In genomic region chr20:9203081-9203447, GRCh38 we compare ENCODE assay signal across 15 cellular contexts.
DNase-seq lines count a peak whose midpoint lies in the region; ATAC-seq and TF ChIP-seq lines count a peak whose summit lies in the region.
"Had no signal": no experiment of that assay in that cellular context is flagged by ENCODE, and none has a peak within 500 bp of the region (broad histone marks: within the 10 kb centered on the region; RNA-seq: fewer than 3 reads in every experiment).

No MANE protein-coding gene starts in this region.

- peaks cover 26% of the 10 kb centered on the region for H3K79me2 ChIP-seq in PC-3 (ENCODE audit: low read length)

- no peak overlapping the region for H3K9ac ChIP-seq in PC-3 (ENCODE audit: low read length)
- H3K9ac ChIP-seq: SK-N-SH had no signal

- DNase-seq in A172 (ENCODE audit: low spot score) (peak; percentile 44), HCEC 1CT (peak; percentile 45), PC-3 (peak; percentile 55), fibroblast of peridontal ligament (ENCODE audit: extremely low read depth) (peak; percentile 40), D341Med (ENCODE audit: low spot score) (no peak)
- DNase-seq: C1 segment of cervical spinal cord, NCI-H1417 treated with DMSO at 0.1 percent for 48 hours, NCI-H2029, NCI-H82, Right ventricle myocardium superior, SK-N-SH, T-helper 1 cell had no signal

- ATAC-seq in PC-3 (peak; percentile 19; the same call in 1 of the 2 replicates), HG03457 (IDR thresholded peaks at IDR 0.05; ENCODE audit: unreplicated experiment) (no peak), HG02642 (IDR thresholded peaks at IDR 0.05; ENCODE audit: poor library complexity, unreplicated experiment) (no peak), GM21619 (IDR thresholded peaks at IDR 0.05; ENCODE audit: unreplicated experiment) (no peak)

- H4K20me1 ChIP-seq in PC-3 (ENCODE audit: low read length), result no peaks in the 10 kb centered on the region

- no peak overlapping the region for H3K4me3 ChIP-seq in PC-3 (ENCODE audit: low read length)

- no peaks in the 10 kb centered on the region for H3K36me3 ChIP-seq in PC-3 (ENCODE audit: low read depth, low read length)

- H3K4me1 ChIP-seq in PC-3 (ENCODE audit: insufficient read depth, low read length), result peaks cover 32% of the 10 kb centered on the region

- intact Hi-C loops in PC-3 (cut with micrococcal nuclease), result no loop called here

- no peaks in the 10 kb centered on the region for H3K9me3 ChIP-seq in PC-3 (ENCODE audit: low read length)
- H3K9me3 ChIP-seq: SK-N-SH had no signal

- no peak overlapping the region for H3K27ac ChIP-seq in PC-3 (ENCODE audit: low read length)

- no peaks in the 10 kb centered on the region for H3K9me2 ChIP-seq in PC-3 (replicated peaks; ENCODE audit: low read length)
- H3K9me2 ChIP-seq: SK-N-SH had no signal

- BruUV-seq in PC-3 (replicated peaks; lab: Mats Ljungman, UMichigan), result no TSS peak

- no peaks in the 10 kb centered on the region for H3K27me3 ChIP-seq in PC-3 (ENCODE audit: low read length)

- no peaks in the 10 kb centered on the region for H3F3A ChIP-seq in PC-3 (ENCODE audit: low read length, unreplicated experiment)

- H2AFZ ChIP-seq in PC-3 (ENCODE audit: low read length), result no peak overlapping the region

- 0 out of 2 replicates have a peak overlapping the region, but pooled peaks have one; percentile 10 for H3K4me2 ChIP-seq in PC-3 (ENCODE audit: low read length)
- H3K4me2 ChIP-seq: SK-N-SH had no signal

- CTCF ChIA-PET in PC-3 (lab: Charles Lee), result interaction anchor here (0.6 kb wide), 1 partner anchor 129 kb away, joined by 3 read pairs; no protein-coding TSS in a partner anchor

- POLR2A ChIA-PET in PC-3 (lab: Charles Lee; ENCODE audit: unreplicated experiment), result no interaction called here

- TF ChIP-seq CTCF in PC-3 (conservative IDR thresholded peaks at IDR 0.05; ENCODE audit: low read depth, low read length), result no peak
